8 cellular contexts compared by ENCODE assay signal in the genomic region with DNA sequence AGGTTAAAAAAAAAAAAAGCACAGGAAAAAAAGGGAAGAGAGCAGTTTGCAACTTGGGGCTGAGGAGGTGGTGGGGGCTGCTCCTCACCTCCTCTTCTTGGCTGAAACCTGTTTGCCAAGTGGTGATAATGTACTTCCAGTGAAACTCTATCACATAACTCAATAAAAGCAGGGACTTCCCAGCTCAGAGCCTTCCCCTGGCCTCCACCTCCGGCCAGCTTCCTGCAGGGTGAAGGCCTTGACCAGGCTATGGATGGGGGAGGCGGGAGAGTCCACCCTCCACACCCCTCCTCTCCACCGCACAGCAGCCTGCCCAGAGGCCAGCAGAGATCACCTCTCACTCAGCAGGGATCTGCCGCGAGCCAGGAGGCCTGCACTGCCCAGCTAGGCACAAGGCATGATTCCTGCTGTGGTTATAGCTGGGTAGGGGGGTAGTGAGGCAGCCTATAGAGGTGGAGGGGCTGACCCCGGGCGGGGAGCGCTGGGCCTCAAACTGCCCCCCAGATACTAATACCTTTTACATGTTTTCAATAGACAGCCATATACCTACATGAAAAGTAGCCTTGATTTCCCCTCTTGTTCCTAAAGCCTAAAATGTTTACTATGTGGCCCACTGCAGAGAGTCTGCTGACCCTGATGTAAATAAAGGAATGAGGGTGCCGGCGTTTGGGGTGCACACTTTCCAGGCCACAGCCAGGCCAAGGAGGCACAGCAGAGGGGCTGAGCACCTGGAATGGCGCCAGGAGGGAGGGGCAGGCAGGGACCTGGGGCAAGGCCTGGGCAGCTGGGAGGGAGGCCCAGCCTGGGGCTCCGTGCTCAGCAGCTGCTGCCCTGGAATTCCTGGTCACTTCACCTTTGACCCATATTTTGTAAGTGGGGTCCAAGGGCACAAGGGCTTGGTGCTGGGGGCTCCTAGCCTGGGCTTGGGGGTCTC. TPM values are rescaled to one million over a fixed set of nuclear protein-coding genes. Genes with fewer than 3 reads are reported as not detected.
DNase-seq lines count a peak whose midpoint lies in the region; ATAC-seq and TF ChIP-seq lines count a peak whose summit lies in the region.

No MANE protein-coding gene starts in this region.

- CTCF ChIA-PET in A673 (lab: Charles Lee), result no interaction called here

- H3K27ac ChIP-seq in A673 (ENCODE audit: low read depth, low read length, poor library complexity, severe bottlenecking), result peak overlapping the region; percentile 71
- H3K27ac ChIP-seq in ectodermal cell (ENCODE audit: insufficient read depth, low read depth, low read length, poor library complexity, severe bottlenecking), result peak overlapping the region; percentile 84
- H3K27ac ChIP-seq in muscle layer of colon (ENCODE audit: low read depth, low read length), result peak overlapping the region; percentile 58

- ATAC-seq in GM19455 (IDR thresholded peaks at IDR 0.05; ENCODE audit: unreplicated experiment) (no peak), HG03196 (IDR thresholded peaks at IDR 0.05; ENCODE audit: unreplicated experiment) (no peak)

- H3K4me3 ChIP-seq in A673 (ENCODE audit: low read depth, low read length, poor library complexity, severe bottlenecking), result no peak overlapping the region
- peak overlapping the region; percentile 4 for H3K4me3 ChIP-seq in ectodermal cell (ENCODE audit: insufficient read depth, low read depth, low read length)
- H3K4me3 ChIP-seq in muscle layer of colon (ENCODE audit: low read depth in 1 of 2, low read length in 2 of 2), result peak overlapping the region in 1 of 2 donors; percentile 20

- H3K9ac ChIP-seq in muscle layer of colon (ENCODE audit: low read length), result peak overlapping the region; percentile 9

- no peaks in the 10 kb centered on the region for H3K9me3 ChIP-seq in A673 (ENCODE audit: low read depth, low read length, poor library complexity, severe bottlenecking)
- no peaks in the 10 kb centered on the region for H3K9me3 ChIP-seq in ectodermal cell (ENCODE audit: control insufficient read depth, low read length)
- H3K9me3 ChIP-seq in muscle layer of colon (ENCODE audit: low read length), result no peaks in the 10 kb centered on the region

- H3K27me3 ChIP-seq in A673 (replicated peaks; ENCODE audit: insufficient read depth, low read depth, low read length, poor library complexity) (no peaks in the 10 kb centered on the region), ectodermal cell (ENCODE audit: control insufficient read depth, insufficient read depth, low read length, poor library complexity, severe bottlenecking) (no peaks in the 10 kb centered on the region), muscle layer of colon (ENCODE audit: control insufficient read depth in 1 of 2, insufficient read depth in 2 of 2, low read length in 2 of 2) (no peaks in the 10 kb centered on the region)

- no peak for TF ChIP-seq CTCF in A673 (conservative IDR thresholded peaks at IDR 0.05; ENCODE audit: low read depth, low read length)

- 51 to 57% methylated on average over 12 of the region's 12 CpGs for WGBS in ectodermal cell, 2 experiments

- H3K4me1 ChIP-seq in A673 (ENCODE audit: insufficient read depth, low read length, poor library complexity, severe bottlenecking) (peaks cover 48% of the 10 kb centered on the region), ectodermal cell (ENCODE audit: control insufficient read depth, insufficient read depth, low read length) (peaks cover 55% of the 10 kb centered on the region), muscle layer of colon (ENCODE audit: insufficient read depth, low read length) (peaks cover 55% of the 10 kb centered on the region)

- no TSS peak for BruUV-seq in A673 (replicated peaks; lab: Mats Ljungman, UMichigan)

- H3K36me3 ChIP-seq in A673 (ENCODE audit: insufficient read depth, low read length, poor library complexity, severe bottlenecking) (no peaks in the 10 kb centered on the region), ectodermal cell (ENCODE audit: control insufficient read depth, insufficient read depth, low read length) (no peaks in the 10 kb centered on the region), muscle layer of colon (ENCODE audit: insufficient read depth, low read length) (no peaks in the 10 kb centered on the region)

- POLR2A ChIA-PET in A673 (lab: Charles Lee; ENCODE audit: low non-redundant PET), result no interaction called here

- DNase-seq in A673 (ENCODE audit: low spot score), result no peak
- peak; percentile 50 for DNase-seq in LHCN-M2 (ENCODE audit: low read depth)
- DNase-seq in stimulated activated naive CD4-positive, alpha-beta T cell (lab: John Stamatoyannopoulos, UW), result no peak
- no peak for DNase-seq in C1 segment of cervical spinal cord (lab: John Stamatoyannopoulos, UW)

- intact Hi-C loops in A673 (cut with micrococcal nuclease; ENCODE audit: unreplicated experiment), result no loop called here

RNA-seq across cellular contexts. Expression of a gene that starts 10.3 kb away (rescaled TPM):
- total RNA-seq in A673 (2021), result 48.6 and 51.0 TPM in 2 replicates
- total RNA-seq in LHCN-M2 (2014; rRNA removed), result 25.8 and 26.9 TPM in 2 replicates
- 27.7 TPM for polyA plus RNA-seq in LHCN-M2 (2012)
- 28.3 TPM for polyA plus RNA-seq in ectodermal cell (2013, experiment 1 of 4)
- polyA plus RNA-seq in ectodermal cell (2013, experiment 2 of 4), result 29.0 TPM
- 29.8 TPM for polyA plus RNA-seq in ectodermal cell (2013, experiment 3 of 4)
- polyA plus RNA-seq in ectodermal cell (2013, experiment 4 of 4), result 30.5 TPM

RNA-seq across cellular contexts. Expression of a gene that starts 30.3 kb away (rescaled TPM):
- 44.2 and 45.3 TPM in 2 replicates for total RNA-seq in A673 (2021)
- total RNA-seq in LHCN-M2 (2014; rRNA removed), result 35.4 and 42.6 TPM in 2 replicates
- polyA plus RNA-seq in LHCN-M2 (2012), result 18.4 TPM
- 37.4 TPM for polyA plus RNA-seq in ectodermal cell (2013, experiment 1 of 4)
- 40.2 TPM for polyA plus RNA-seq in ectodermal cell (2013, experiment 2 of 4)
- 45.5 TPM for polyA plus RNA-seq in ectodermal cell (2013, experiment 3 of 4)
- 45.9 TPM for polyA plus RNA-seq in ectodermal cell (2013, experiment 4 of 4)
